ENCODE assay signal across 18 cellular contexts in the genomic region with DNA sequence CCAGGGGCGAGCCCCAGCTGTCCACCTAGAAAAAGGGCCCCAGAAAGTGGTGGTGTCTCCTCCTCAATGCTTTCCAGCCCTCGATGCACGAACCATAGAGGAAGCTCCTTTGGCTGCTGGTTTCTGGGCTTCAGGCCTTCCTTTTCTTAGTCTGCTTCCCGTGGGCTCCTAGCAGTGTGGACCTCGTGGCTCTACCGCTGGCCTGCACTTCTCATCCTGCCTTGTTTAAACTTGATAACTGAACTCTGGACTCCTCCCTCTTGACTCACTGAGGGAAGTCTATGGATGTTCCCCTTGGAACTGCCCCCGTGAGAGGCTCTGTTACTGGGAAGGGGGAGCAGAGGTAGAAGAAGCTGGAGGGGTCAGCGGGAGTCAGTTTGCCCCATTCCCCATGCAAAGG.
DNase-seq lines count a peak whose midpoint lies in the region; ATAC-seq, FAIRE-seq and TF ChIP-seq lines count a peak whose summit lies in the region.
"Had no signal": no experiment of that assay in that cellular context is flagged by ENCODE, and none has a peak within 500 bp of the region (broad histone marks: within the 10 kb centered on the region; RNA-seq: fewer than 3 reads in every experiment).

No MANE protein-coding gene starts in this region.

- H4K20me1 ChIP-seq in H9 (ENCODE audit: control insufficient read depth, insufficient read depth, insufficient read length) = no peaks in the 10 kb centered on the region

- peaks cover 27 to 40% of the 10 kb centered on the region in 2 experiments for H3K4me1 Mint-ChIP-seq in H9

- H3K79me1 ChIP-seq in H9 (ENCODE audit: insufficient read depth, low read depth, low read length, poor library complexity, severe bottlenecking) = no peaks in the 10 kb centered on the region

- no peak overlapping the region for H2AFZ ChIP-seq in H9 (ENCODE audit: low read length)
- H2AFZ ChIP-seq: parathyroid adenoma had no signal

- no peak overlapping the region for H2BK120ac ChIP-seq in H9 (ENCODE audit: low read depth, low read length, poor library complexity, severe bottlenecking)

- H3K9me3 ChIP-seq in H9 (ENCODE audit: control insufficient read depth, low read depth, low read length) (no peaks in the 10 kb centered on the region), small intestine (ENCODE audit: control insufficient read depth, low read depth) (no peaks in the 10 kb centered on the region), spleen (no peaks in the 10 kb centered on the region)
- H3K9me3 ChIP-seq: BE2C had no signal

- H3K4me3 ChIP-seq in small intestine (ENCODE audit: low read depth in 1 of 2, low read length in 2 of 2) (no peak overlapping the region), spleen (no peak overlapping the region)

- H3K9ac ChIP-seq in H9 (ENCODE audit: extremely low read depth, insufficient read length, low read length) = no peak overlapping the region
- H3K9ac ChIP-seq: parathyroid adenoma had no signal

- TF ChIP-seq CTCF in H9 (conservative IDR thresholded peaks at IDR 0.05) = no peak
- TF ChIP-seq CTCF in foreskin keratinocyte (conservative IDR thresholded peaks at IDR 0.05) = no peak
- TF ChIP-seq CTCF in spleen (IDR thresholded peaks at IDR 0.05 in 8 of 11, conservative IDR thresholded peaks at IDR 0.05 in 3 of 11) = no peak

- H2BK5ac ChIP-seq in H9 (ENCODE audit: insufficient read length, low read length) = no peak overlapping the region

- no peak overlapping the region for H3K4ac ChIP-seq in H9 (ENCODE audit: low read depth, low read length)

- H3K27ac ChIP-seq in H9 (ENCODE audit: insufficient read length, low read depth, low read length) = no peak overlapping the region
- no peak overlapping the region for H3K27ac ChIP-seq in foreskin keratinocyte
- H3K27ac ChIP-seq in small intestine (ENCODE audit: low read depth in 1 of 2, low read length in 1 of 2) = peak overlapping the region; percentile 24 to 41
- no peak overlapping the region for H3K27ac ChIP-seq in spleen
- H3K27ac ChIP-seq: parathyroid adenoma had no signal

- H2BK15ac ChIP-seq in H9 (ENCODE audit: low read depth, low read length) = no peak overlapping the region

- no peak overlapping the region for H3K56ac ChIP-seq in H9 (ENCODE audit: insufficient read length, low read depth, low read length)

- no peak overlapping the region for H3K23ac ChIP-seq in H9 (ENCODE audit: insufficient read length, low read depth, low read length)

- no peak overlapping the region for H3T11ph ChIP-seq in H9 (ENCODE audit: low read length)

- H3K14ac ChIP-seq in H9 (ENCODE audit: insufficient read depth, low read length) = no peak overlapping the region

- ATAC-seq in foreskin keratinocyte = peak; percentile 53
- no peak for ATAC-seq in GM19463 (IDR thresholded peaks at IDR 0.05; ENCODE audit: unreplicated experiment)
- ATAC-seq: activated CD4-positive, CD25-positive, alpha-beta regulatory T cell treated with anti-CD3 and anti-CD28 coated beads, Interleukin-2, amount 50 U/mL, for 24 hours had no signal

- no peak for TF ChIP-seq POLR2A in spleen (IDR thresholded peaks at IDR 0.05)

- DNase-seq in H9 (no peak), RPMI7951 (ENCODE audit: low read depth) (peak; percentile 32), foreskin keratinocyte (peak in 1 of 2 donors; percentile 26), small intestine (peak; percentile 34), spleen (no peak)
- no peak for DNase-seq in activated CD4-positive, alpha-beta T cell treated with anti-CD3 and anti-CD28 coated beads for 4 hours
- DNase-seq: amygdala; BE2C; effector CD4-positive, alpha-beta T cell; hypothalamus; NCI-H1417; NCI-H226; stimulated activated CD4-positive, alpha-beta T cell treated with anti-CD3 and anti-CD28 coated beads, Interleukin-4, amount 100 ng/mL, for 1 hour; T-helper 1 cell had no signal

- H3K4me1 ChIP-seq in H9 (ENCODE audit: insufficient read depth, low read length) (peaks cover 1% of the 10 kb centered on the region; the same call in 1 of the 2 replicates), foreskin keratinocyte (peaks cover 21% of the 10 kb centered on the region), small intestine (ENCODE audit: control insufficient read depth in 2 of 2, insufficient read depth in 1 of 2, low read depth in 1 of 2, low read length in 1 of 2) (peaks cover 3% of the 10 kb centered on the region in 2 donors), spleen (peaks cover 0 to 14% (median 6%) of the 10 kb centered on the region in 6 donors)
- H3K4me1 ChIP-seq: parathyroid adenoma had no signal

- no peaks in the 10 kb centered on the region for H3K23me2 ChIP-seq in H9 (ENCODE audit: insufficient read length, low read depth, low read length, poor library complexity, severe bottlenecking)

- no peaks in the 10 kb centered on the region for H3K9me3 Mint-ChIP-seq in H9
- H3K9me3 Mint-ChIP-seq: central memory CD8-positive, alpha-beta T cell had no signal

- no CpG with 5 or more reads among the region's 8 CpGs for WGBS in H9 (ENCODE audit: extremely low coverage, insufficient read length, low lambda C conversion rate)
- 58 to 65% (median 58%) methylated on average over 8 of the region's 8 CpGs for WGBS in small intestine, 3 donors
- WGBS in spleen, 5 donors = 67 to 82% (median 70%) methylated on average over 5 to 8 of the region's 8 CpGs

- no peak overlapping the region for H2AK5ac ChIP-seq in H9 (ENCODE audit: insufficient read length, low read length)

- no peaks in the 10 kb centered on the region for H3K36me3 Mint-ChIP-seq in H9 (ENCODE audit: insufficient read depth in 1 of 3, low read depth in 3 of 3)

- H3K18ac ChIP-seq in H9 (ENCODE audit: insufficient read length, low read depth, low read length) = no peak overlapping the region

- H3K79me2 ChIP-seq in H9 (ENCODE audit: insufficient read depth, low read length) = no peaks in the 10 kb centered on the region
- H3K79me2 ChIP-seq: parathyroid adenoma had no signal

- H3K4me2 ChIP-seq in H9 (ENCODE audit: insufficient read depth, insufficient read length, low read length) = no peak overlapping the region

- no peak overlapping the region for H3K4me3 Mint-ChIP-seq in H9
- H3K4me3 Mint-ChIP-seq: central memory CD8-positive, alpha-beta T cell had no signal

- H4K8ac ChIP-seq in H9 (replicated peaks; ENCODE audit: insufficient read length, low read depth, low read length) = no peak overlapping the region

- H3K27ac Mint-ChIP-seq in H9 = peak overlapping the region in 2 of 3 experiments; percentile 31 to 78; a peak in 2 of 7 replicates

- no peak overlapping the region for H2BK20ac ChIP-seq in H9 (ENCODE audit: low read depth, low read length, poor library complexity, severe bottlenecking)

- H4K5ac ChIP-seq in H9 (ENCODE audit: insufficient read length, low read depth, low read length) = no peak overlapping the region

- no peaks in the 10 kb centered on the region; the same call in none of the 2 replicates for H3K27me3 Mint-ChIP-seq in H9 (ENCODE audit: low read depth)
- H3K27me3 Mint-ChIP-seq: central memory CD8-positive, alpha-beta T cell had no signal

- no peak for FAIRE-seq in small intestine (lab: Jason Lieb, UNC)

- no peak overlapping the region for H2BK12ac ChIP-seq in H9 (ENCODE audit: insufficient read length, low read depth, low read length)

- intact Hi-C loops in spleen (cut with DNase I; ENCODE audit: low total_unique reads) = loop anchor here (5.0 kb wide), 1 partner anchor 342 kb away; no protein-coding TSS in a partner anchor

- no peak overlapping the region for H4K91ac ChIP-seq in H9 (ENCODE audit: insufficient read length, low read depth, low read length)

- H3K36me3 ChIP-seq in small intestine (ENCODE audit: control insufficient read depth in 2 of 2, insufficient read depth in 2 of 2, low read length in 2 of 2) = no peaks in the 10 kb centered on the region
- no peaks in the 10 kb centered on the region for H3K36me3 ChIP-seq in spleen
- H3K36me3 ChIP-seq: BE2C had no signal

- H3K27me3 ChIP-seq in H9 (ENCODE audit: insufficient read depth, low read length) (no peaks in the 10 kb centered on the region), foreskin keratinocyte (no peaks in the 10 kb centered on the region), small intestine (ENCODE audit: control insufficient read depth in 2 of 2, insufficient read depth in 2 of 2, low read length in 2 of 2) (no peaks in the 10 kb centered on the region), spleen (replicated peaks in 1 of 7) (no peaks in the 10 kb centered on the region)
- H3K27me3 ChIP-seq: BE2C had no signal

Comparison
In these comparisons a context has a peak if more than half of its experiments do, and no peak if none do; other contexts are left out.
1. DNase-seq: peak in RPMI7951 (single experiment) and small intestine (single experiment); none in H9 (single experiment), activated CD4-positive, alpha-beta T cell treated with anti-CD3 and anti-CD28 coated beads for 4 hours (0 of 2) and spleen (single experiment).
2. H3K27ac ChIP-seq: peak in small intestine (2 of 2); none in H9 (single experiment), foreskin keratinocyte (single experiment) and spleen (0 of 8).